Comparison of ENCODE assay signal across 22 cellular contexts in genomic region chr6:107603029-107603428, GRCh38.
DNase-seq lines count a peak whose midpoint lies in the region; ATAC-seq, FAIRE-seq and TF ChIP-seq lines count a peak whose summit lies in the region.
"Had no signal": no experiment of that assay in that cellular context is flagged by ENCODE, and none has a peak within 500 bp of the region (broad histone marks: within the 10 kb centered on the region; RNA-seq: fewer than 3 reads in every experiment).

No MANE protein-coding gene starts in this region.

- H3K36me3 Mint-ChIP-seq in activated T-cell treated with anti-CD3 and anti-CD28 coated beads, Interleukin-2, amount 50 U/mL, for 72 hours (ENCODE audit: insufficient read depth in 2 of 2) = no peaks in the 10 kb centered on the region

- CTCF ChIA-PET in HepG2 (lab: Yijun Ruan, JAX; ENCODE audit: low intra/inter-chr PET ratio, low total read pairs) = no interaction called here

- no peaks in the 10 kb centered on the region for H3K9me3 Mint-ChIP-seq in activated T-cell treated with anti-CD3 and anti-CD28 coated beads, Interleukin-2, amount 50 U/mL, for 72 hours
- H3K9me3 Mint-ChIP-seq: H9, IgD-negative memory B cell had no signal

- ATAC-seq in HepG2 = no peak
- ATAC-seq in GM21576 (IDR thresholded peaks at IDR 0.05; ENCODE audit: unreplicated experiment) = no peak
- ATAC-seq in activated T-cell treated with anti-CD3 and anti-CD28 coated beads, Interleukin-2, amount 50 U/mL, for 72 hours (replicated peaks in 1 of 2) = no peak
- ATAC-seq: sciatic nerve had no signal

- H3K4me3 Mint-ChIP-seq in activated T-cell treated with anti-CD3 and anti-CD28 coated beads, Interleukin-2, amount 50 U/mL, for 72 hours = no peak overlapping the region
- H3K4me3 Mint-ChIP-seq: H9, IgD-negative memory B cell had no signal

- H3K4me2 ChIP-seq in Loucy (ENCODE audit: low read depth, low read length, poor library complexity, severe bottlenecking) = peak overlapping the region; percentile 25
- no peak overlapping the region for H3K4me2 ChIP-seq in HepG2 (ENCODE audit: low read depth, low read length)

- H3K9me2 ChIP-seq in Loucy (replicated peaks; ENCODE audit: low read depth, low read length) = no peaks in the 10 kb centered on the region

- H3K36me3 ChIP-seq in Loucy (ENCODE audit: insufficient read depth, low read length) (no peaks in the 10 kb centered on the region), bronchial epithelial cell (ENCODE audit: control insufficient read depth, insufficient read depth, low read length) (no peaks in the 10 kb centered on the region), HepG2 (replicated peaks in 1 of 2; ENCODE audit: control insufficient read depth in 1 of 2, insufficient read depth in 2 of 2, low read length in 2 of 2) (peaks cover 1 to 17% of the 10 kb centered on the region in 2 experiments; a peak in 3 of 5 replicates)
- H3K36me3 ChIP-seq: MG63, ovary, vagina had no signal

- no peak for TF ChIP-seq CTCF in Loucy (conservative IDR thresholded peaks at IDR 0.05; ENCODE audit: low read length)
- peak; percentile 8 for TF ChIP-seq CTCF in bronchial epithelial cell (IDR thresholded peaks at IDR 0.05; ENCODE audit: insufficient read depth, low read length, severe bottlenecking)
- peak; percentile 9; the same call in 1 of the 2 replicates for TF ChIP-seq CTCF in HepG2 (CRISPR knock-in tag; IDR thresholded peaks at IDR 0.05)

- POLR2A ChIA-PET in HepG2 (lab: Yijun Ruan, JAX) = no interaction called here

- no peak overlapping the region for H3K27ac Mint-ChIP-seq in activated T-cell treated with anti-CD3 and anti-CD28 coated beads, Interleukin-2, amount 50 U/mL, for 72 hours
- H3K27ac Mint-ChIP-seq: IgD-negative memory B cell had no signal

- H3K9me3 ChIP-seq in Loucy (ENCODE audit: insufficient read depth, low read depth, low read length) (no peaks in the 10 kb centered on the region), HepG2 (ENCODE audit: low read length) (no peaks in the 10 kb centered on the region)
- H3K9me3 ChIP-seq: MG63, ovary, vagina had no signal

- intact Hi-C loops in HepG2 (cut with micrococcal nuclease; ENCODE audit: unreplicated experiment) = no loop called here

- no peak for TF ChIP-seq EP300 in HepG2 (IDR thresholded peaks at IDR 0.05; ENCODE audit: low read depth in 2 of 2, low read length in 2 of 2)
- TF ChIP-seq EP300 in HepG2 (CRISPR knock-in tag; IDR thresholded peaks at IDR 0.05; ENCODE audit: borderline replicate concordance) = no peak

- no peak overlapping the region for H3K4me3 ChIP-seq in Loucy (ENCODE audit: low read length, poor library complexity, severe bottlenecking)
- H3K4me3 ChIP-seq in bronchial epithelial cell (ENCODE audit: low read depth, low read length) = no peak overlapping the region
- no peak overlapping the region for H3K4me3 ChIP-seq in HepG2 (replicated peaks in 1 of 3; ENCODE audit: insufficient read depth in 1 of 3, low read depth in 2 of 3, low read length in 3 of 3)
- H3K4me3 ChIP-seq: MG63, ovary, SK-N-MC, vagina had no signal

- no peaks in the 10 kb centered on the region for H3K79me2 ChIP-seq in Loucy (ENCODE audit: insufficient read depth, low read length)
- no peaks in the 10 kb centered on the region for H3K79me2 ChIP-seq in HepG2 (ENCODE audit: insufficient read depth, low read length)

- H3K9ac ChIP-seq in Loucy (ENCODE audit: low read depth, low read length, poor library complexity, severe bottlenecking) (no peak overlapping the region), HepG2 (ENCODE audit: insufficient read depth, low read depth, low read length) (no peak overlapping the region)

- peaks cover 58% of the 10 kb centered on the region for H3K4me1 ChIP-seq in Loucy (ENCODE audit: insufficient read depth, low read length, poor library complexity, severe bottlenecking)
- H3K4me1 ChIP-seq in HepG2 (ENCODE audit: insufficient read depth, low read length) = no peaks in the 10 kb centered on the region; the same call in 1 of the 2 replicates

- H2AFZ ChIP-seq in Loucy (ENCODE audit: low read length) = no peak overlapping the region
- H2AFZ ChIP-seq in HepG2 (ENCODE audit: low read length) = no peak overlapping the region

- H3K27me3 ChIP-seq in Loucy (ENCODE audit: insufficient read depth, low read length, poor library complexity, severe bottlenecking) (no peaks in the 10 kb centered on the region), bronchial epithelial cell (ENCODE audit: control insufficient read depth, insufficient read depth, low read length) (no peaks in the 10 kb centered on the region), HepG2 (ENCODE audit: control insufficient read depth in 1 of 2, insufficient read depth in 2 of 2, low read length in 2 of 2) (no peaks in the 10 kb centered on the region)
- H3K27me3 ChIP-seq: MG63, ovary, vagina had no signal

- no peaks in the 10 kb centered on the region for H3K4me1 Mint-ChIP-seq in activated T-cell treated with anti-CD3 and anti-CD28 coated beads, Interleukin-2, amount 50 U/mL, for 72 hours (ENCODE audit: low read depth)

- in situ Hi-C loops in HepG2 (cut with HindIII; ENCODE audit: extremely low pct_ligation_motif_present, low pct_unique_long_range_greater_than_20kb) (no loop called here), G401 (cut with HindIII; ENCODE audit: low sequenced_read_pairs) (no loop called here)

- FAIRE-seq in bronchial epithelial cell (lab: Jason Lieb, UNC) (no peak), HepG2 (lab: Jason Lieb, UNC) (no peak)
- FAIRE-seq: G401.6, kidney had no signal

- no peaks in the 10 kb centered on the region for H3F3A ChIP-seq in Loucy (ENCODE audit: low read depth)

- 94% methylated on average over 4 of the region's 4 CpGs for WGBS in HepG2 (ENCODE audit: low lambda C conversion rate)

- peaks cover 8% of the 10 kb centered on the region for H3K27me3 Mint-ChIP-seq in activated T-cell treated with anti-CD3 and anti-CD28 coated beads, Interleukin-2, amount 50 U/mL, for 72 hours (ENCODE audit: low read depth)

- BruUV-seq in HepG2 (replicated peaks; lab: Mats Ljungman, UMichigan) = no TSS peak

- DNase-seq in bronchial epithelial cell (ENCODE audit: low read depth) (peak; percentile 8), HepG2 (ENCODE audit: low spot score) (no peak), putamen (ENCODE audit: low spot score) (peak; percentile 41), G401 (ENCODE audit: low spot score) (no peak)
- DNase-seq in activated T-cell treated with anti-CD3 and anti-CD28 coated beads, Interleukin-2, amount 50 U/mL, for 72 hours = no peak
- DNase-seq: activated CD4-positive, alpha-beta T cell treated with anti-CD3 and anti-CD28 coated beads, Interleukin-2, amount 50 U/mL, for 4 hours; H9; kidney; MG63; NCI-H1436; NCI-H524 treated with DMSO at 0.1 percent for 48 hours; ovary; stimulated activated CD8-positive, alpha-beta memory T cell treated with anti-CD3 and anti-CD28 coated beads, Interleukin-4, amount 100 ng/mL, for 48 hours had no signal

- H3K27ac ChIP-seq in HepG2 (ENCODE audit: extremely low read length, insufficient read depth, low read length) = no peak overlapping the region
- H3K27ac ChIP-seq: ovary, RWPE1, vagina, VCaP had no signal

- TF ChIP-seq POLR2A in HepG2 (IDR thresholded peaks at IDR 0.05; ENCODE audit: insufficient read depth in 1 of 2, low read depth in 2 of 2, low read length in 2 of 2) = no peak

- H4K20me1 ChIP-seq in Loucy (ENCODE audit: insufficient read depth, low read length, poor library complexity, severe bottlenecking) = no peaks in the 10 kb centered on the region
- no peaks in the 10 kb centered on the region; the same call in none of the 2 replicates for H4K20me1 ChIP-seq in HepG2 (ENCODE audit: insufficient read depth, low read length)

- no peak for TF ChIP-seq RAD21 in HepG2 (CRISPR knock-in tag; IDR thresholded peaks at IDR 0.05)

TF ChIP-seq in HepG2, 621 proteins besides CTCF, POLR2A, EP300 and RAD21:
- TF ChIP-seq SYNCRIP (IDR thresholded peaks at IDR 0.05; ENCODE audit: insufficient read depth, low read depth, low read length) (no peak), ZFY (CRISPR knock-in tag; IDR thresholded peaks at IDR 0.05) (no peak), PHF8 (CRISPR knock-in tag; IDR thresholded peaks at IDR 0.05) (no peak), KLF15 (CRISPR knock-in tag; IDR thresholded peaks at IDR 0.05; ENCODE audit: borderline replicate concordance) (no peak), ZMYM2 (CRISPR knock-in tag; IDR thresholded peaks at IDR 0.05) (no peak), MEIS1 (CRISPR knock-in tag; IDR thresholded peaks at IDR 0.05; ENCODE audit: borderline replicate concordance) (no peak), ZNF274 (CRISPR knock-in tag; IDR thresholded peaks at IDR 0.05) (no peak), STAG1 (CRISPR knock-in tag; IDR thresholded peaks at IDR 0.05) (peak; percentile 18; the same call in 1 of the 2 replicates)
TF ChIP-seq in HepG2: peak in this region for 1.

Comparison
In these comparisons a context has a peak if more than half of its experiments do, and no peak if none do; other contexts are left out.
1. DNase-seq: peak in bronchial epithelial cell (single experiment) and putamen (single experiment); none in HepG2 (single experiment), activated T-cell treated with anti-CD3 and anti-CD28 coated beads, Interleukin-2, amount 50 U/mL, for 72 hours (0 of 2) and G401 (single experiment).